In genomic region chr22:48313156-48313555, GRCh38 we compare ENCODE assay signal across 16 cellular contexts.
DNase-seq lines count a peak whose midpoint lies in the region; ATAC-seq and TF ChIP-seq lines count a peak whose summit lies in the region.
"Had no signal": no experiment of that assay in that cellular context is flagged by ENCODE, and none has a peak within 500 bp of the region (broad histone marks: within the 10 kb centered on the region; RNA-seq: fewer than 3 reads in every experiment).

No MANE protein-coding gene starts in this region.

- no peak for TF ChIP-seq CTCF in nephron (IDR thresholded peaks at IDR 0.05; ENCODE audit: unreplicated experiment in 3 of 3)

- H3K9me3 Mint-ChIP-seq in nephron, result peaks cover 23% of the 10 kb centered on the region

- peak overlapping the region in 2 of 3 experiments; percentile 12 to 80 for H3K27ac Mint-ChIP-seq in nephron
- H3K27ac Mint-ChIP-seq: B cell; CD4-positive, CD25-positive, alpha-beta regulatory T cell; CD8-positive, alpha-beta T cell had no signal

- ATAC-seq in HG02938 (IDR thresholded peaks at IDR 0.05; ENCODE audit: unreplicated experiment), result no peak
- no peak for ATAC-seq in HG03196 (IDR thresholded peaks at IDR 0.05; ENCODE audit: unreplicated experiment)
- ATAC-seq: CD8-positive, alpha-beta T cell; GM12878 had no signal

- peaks cover 16% of the 10 kb centered on the region for H3K27me3 Mint-ChIP-seq in nephron (ENCODE audit: low read depth)
- H3K27me3 Mint-ChIP-seq: B cell; CD4-positive, CD25-positive, alpha-beta regulatory T cell had no signal

- H3K4me3 Mint-ChIP-seq in nephron, result no peak overlapping the region
- H3K4me3 Mint-ChIP-seq: B cell; CD4-positive, CD25-positive, alpha-beta regulatory T cell; CD8-positive, alpha-beta T cell had no signal

- peaks cover 21% of the 10 kb centered on the region for H3K4me1 Mint-ChIP-seq in nephron
- H3K4me1 Mint-ChIP-seq: B cell; CD4-positive, CD25-positive, alpha-beta regulatory T cell had no signal

- DNase-seq in NCI-H1694 treated with DMSO at 0.1 percent for 48 hours (lab: John Stamatoyannopoulos, UW), result peak; percentile 30
- no peak for DNase-seq in NCI-H1694 (lab: John Stamatoyannopoulos, UW)
- peak; percentile 86 for DNase-seq in cerebellar cortex (ENCODE audit: low spot score)
- no peak for DNase-seq in mesenteric fat pad (ENCODE audit: low spot score)
- DNase-seq: Caco-2; CD4-positive, CD25-positive, alpha-beta regulatory T cell; CD8-positive, alpha-beta T cell; DMS153; DND-41; GDM1; HCEC 1CT had no signal

- H3K36me3 Mint-ChIP-seq in nephron (ENCODE audit: low read depth), result peaks cover 4% of the 10 kb centered on the region
- H3K36me3 Mint-ChIP-seq: CD4-positive, CD25-positive, alpha-beta regulatory T cell; CD8-positive, alpha-beta T cell had no signal

Comparison
In these comparisons a context has a peak if more than half of its experiments do, and no peak if none do; other contexts are left out.
1. DNase-seq: peak in NCI-H1694 treated with DMSO at 0.1 percent for 48 hours (single experiment) and cerebellar cortex (single experiment); none in NCI-H1694 (single experiment) and mesenteric fat pad (single experiment).